ENCODE assay signal across 9 cellular contexts in the genomic region with DNA sequence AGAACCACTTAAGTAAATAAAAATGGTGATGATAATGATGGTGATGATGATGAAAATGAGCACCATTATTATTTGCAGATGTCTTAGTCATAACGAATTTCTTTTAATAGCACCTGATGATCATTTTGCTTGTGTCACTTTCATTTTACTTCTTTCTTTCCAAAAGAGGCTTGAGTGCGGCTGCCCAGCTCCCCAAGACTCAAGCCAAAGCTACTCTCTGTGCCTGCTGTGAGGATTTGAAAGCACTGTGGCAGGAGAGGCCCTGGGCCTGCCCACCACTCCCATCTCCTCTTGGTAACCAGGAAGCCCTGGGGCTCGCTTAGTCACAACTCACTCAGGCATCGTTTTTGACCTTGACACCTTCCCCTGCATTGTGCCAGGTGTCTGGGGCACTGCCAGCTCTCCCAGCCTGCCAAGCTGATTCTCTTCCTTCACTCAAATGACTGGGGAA. TPM values are rescaled to one million over a fixed set of nuclear protein-coding genes. Genes with fewer than 3 reads are reported as not detected.
DNase-seq lines count a peak whose midpoint lies in the region; ATAC-seq, FAIRE-seq and TF ChIP-seq lines count a peak whose summit lies in the region.
"Had no signal": no experiment of that assay in that cellular context is flagged by ENCODE, and none has a peak within 500 bp of the region (broad histone marks: within the 10 kb centered on the region; RNA-seq: fewer than 3 reads in every experiment).

No MANE protein-coding gene starts in this region.

- H3K4me2 ChIP-seq in GM12878 (ENCODE audit: control insufficient read depth, insufficient read depth), result peak overlapping the region; percentile 69

- WGBS in GM12878 (ENCODE audit: insufficient coverage, insufficient replicate concordance, low lambda C conversion rate, missing lambda C conversion rate), result 0% methylated on average over 4 of the region's 4 CpGs

- H3K4me3 ChIP-seq in GM12878, result no peak overlapping the region

- no peaks in the 10 kb centered on the region for H3K9me3 Mint-ChIP-seq in nephron

- no peaks in the 10 kb centered on the region for H3K27me3 Mint-ChIP-seq in nephron (ENCODE audit: low read depth)

- peak; percentile 62 for FAIRE-seq in GM18507 (lab: Jason Lieb, UNC)
- FAIRE-seq in GM12878 (lab: Jason Lieb, UNC), result peak; percentile 47

- no peaks in the 10 kb centered on the region for H4K20me1 ChIP-seq in GM12878 (ENCODE audit: control insufficient read depth, insufficient read depth)

- POLR2A ChIA-PET in GM12878 (lab: Charles Lee), result interaction anchor here (1.3 kb wide), 1 partner anchor 43 kb away, joined by 3 read pairs; no protein-coding TSS in a partner anchor

- SMC1A ChIA-PET in GM12878 (lab: Charles Lee; ENCODE audit: uncharacterized antibody, unreplicated experiment), result interaction anchor here (1.1 kb wide), 1 partner anchor 20 kb away, joined by 3 read pairs; no protein-coding TSS in a partner anchor

- DNase-seq in GM18507 (ENCODE audit: extremely low spot score, insufficient read length, low read depth) (no peak), NCI-H1092 (lab: John Stamatoyannopoulos, UW) (peak; percentile 54), GM12878 (ENCODE audit: low read depth, low spot score) (peak; percentile 28), NOMO-1 treated with dmso at 0.1 percent for 144 hours (lab: John Stamatoyannopoulos, UW; ENCODE audit: unreplicated experiment) (no peak), SK-N-DZ (ENCODE audit: low spot score) (no peak)
- DNase-seq: activated CD4-positive, alpha-beta T cell treated with anti-CD3 and anti-CD28 coated beads, Interleukin-2, amount 50 U/mL, for 4 hours had no signal

- H2AFZ ChIP-seq in GM12878 (ENCODE audit: control insufficient read depth, low read depth, low read length), result peak overlapping the region; percentile 56

- H3K27me3 ChIP-seq in GM12878 (replicated peaks in 1 of 2; ENCODE audit: control insufficient read depth in 2 of 2, insufficient read depth in 2 of 2, low read length in 1 of 2), result no peaks in the 10 kb centered on the region

- no peaks in the 10 kb centered on the region for H3K36me3 ChIP-seq in GM12878 (ENCODE audit: control insufficient read depth in 2 of 2, insufficient read depth in 2 of 2, low read length in 1 of 2)

- in situ Hi-C loops in GM12878 (cut with MboI), result loop anchor here (10.0 kb wide), 1 partner anchor 975 kb away; no protein-coding TSS in a partner anchor

- no peaks in the 10 kb centered on the region for H3K36me3 Mint-ChIP-seq in nephron (ENCODE audit: low read depth)

- no peaks in the 10 kb centered on the region for H3K79me2 ChIP-seq in GM12878 (ENCODE audit: control insufficient read depth, insufficient read depth, low read length)

- H3K4me1 Mint-ChIP-seq in nephron, result peaks cover 64% of the 10 kb centered on the region

- TF ChIP-seq EP300 in GM12878 (IDR thresholded peaks at IDR 0.05; ENCODE audit: borderline replicate concordance in 1 of 2, control insufficient read depth in 1 of 2, low read depth in 2 of 2, low read length in 2 of 2), result no peak

- peak overlapping the region; percentile 27 to 94 (median 58) for H3K27ac Mint-ChIP-seq in nephron

- no TSS peak for BruUV-seq in GM12878 (replicated peaks; lab: Mats Ljungman, UMichigan)

- peak overlapping the region; percentile 34 for H3K27ac ChIP-seq in GM12878 (ENCODE audit: control insufficient read depth, insufficient read depth)

- no peaks in the 10 kb centered on the region for H3K9me3 ChIP-seq in GM12878 (replicated peaks; ENCODE audit: control insufficient read depth, insufficient read depth, low read length)

- CTCF ChIA-PET in GM12878 (lab: Yijun Ruan, JAX), result interaction anchor here (1.1 to 1.3 kb wide), 2 partner anchors 20 to 23 kb away, joined by 3 to 5 read pairs; no protein-coding TSS in a partner anchor

- peaks cover 13% of the 10 kb centered on the region for H3K4me1 ChIP-seq in GM12878 (ENCODE audit: control insufficient read depth, insufficient read depth, low read length)

- intact Hi-C loops in GM12878 (cut with micrococcal nuclease; ENCODE audit: unreplicated experiment), result no loop called here

- ATAC-seq in GM12878 (peak; percentile 94), GM19395 (IDR thresholded peaks at IDR 0.05; ENCODE audit: unreplicated experiment) (no peak), HG02981 (IDR thresholded peaks at IDR 0.05; ENCODE audit: unreplicated experiment) (no peak)

- H3K4me3 Mint-ChIP-seq in nephron, result no peak overlapping the region

- RAD21 ChIA-PET in GM12878 (lab: Charles Lee; ENCODE audit: unreplicated experiment), result interaction anchor here (1.7 to 2.2 kb wide), 2 partner anchors 21 to 123 kb away, joined by 6 to 7 read pairs; no protein-coding TSS in a partner anchor

- TF ChIP-seq RAD21 in GM12878 (IDR thresholded peaks at IDR 0.05; ENCODE audit: insufficient read depth, low read depth, low read length), result no peak

- no peak overlapping the region; the same call in 1 of the 2 replicates for H3K9ac ChIP-seq in GM12878 (ENCODE audit: control insufficient read depth, insufficient read depth, low read length)

- TF ChIP-seq CTCF in GM12878 (IDR thresholded peaks at IDR 0.05 in 2 of 3, conservative IDR thresholded peaks at IDR 0.05 in 1 of 3; ENCODE audit: control insufficient read depth in 2 of 3, extremely low read depth in 1 of 3, insufficient read depth in 1 of 3, low read depth in 3 of 3, low read length in 3 of 3) (no peak), nephron (IDR thresholded peaks at IDR 0.05; ENCODE audit: unreplicated experiment in 3 of 3) (no peak)

- TF ChIP-seq POLR2A in GM12878 (IDR thresholded peaks at IDR 0.05; ENCODE audit: low read depth, low read length), result no peak

TF ChIP-seq in GM12878, 131 proteins besides CTCF, POLR2A, EP300 and RAD21 (continues in another document):
- TF ChIP-seq RCOR1 (conservative IDR thresholded peaks at IDR 0.05; ENCODE audit: low read depth, low read length) (no peak), DPF2 (IDR thresholded peaks at IDR 0.05) (0 out of 2 replicates have a peak, but pooled peaks have one; percentile 30), YY1 (IDR thresholded peaks at IDR 0.05; ENCODE audit: low read depth, low read length) (0 out of 2 replicates have a peak, but pooled peaks have one; percentile 8), JUNB (IDR thresholded peaks at IDR 0.05) (peak; percentile 73), CHD4 (IDR thresholded peaks at IDR 0.05) (no peak), MTA2 (IDR thresholded peaks at IDR 0.05; ENCODE audit: low read depth) (peak; percentile 56; the same call in 1 of the 2 replicates), IKZF1 (conservative IDR thresholded peaks at IDR 0.05) (peak; percentile 30), WRNIP1 (IDR thresholded peaks at IDR 0.05; ENCODE audit: borderline replicate concordance, low read depth, low read length) (no peak), IRF4 (IDR thresholded peaks at IDR 0.05; ENCODE audit: low read depth, low read length) (peak; percentile 43; the same call in 1 of the 2 replicates), MEF2A (IDR thresholded peaks at IDR 0.05; ENCODE audit: insufficient read depth, low read depth, low read length) (peak; percentile 68; the same call in 1 of the 2 replicates), RAD51 (IDR thresholded peaks at IDR 0.05) (no peak)
- TF ChIP-seq, protein P1, sequence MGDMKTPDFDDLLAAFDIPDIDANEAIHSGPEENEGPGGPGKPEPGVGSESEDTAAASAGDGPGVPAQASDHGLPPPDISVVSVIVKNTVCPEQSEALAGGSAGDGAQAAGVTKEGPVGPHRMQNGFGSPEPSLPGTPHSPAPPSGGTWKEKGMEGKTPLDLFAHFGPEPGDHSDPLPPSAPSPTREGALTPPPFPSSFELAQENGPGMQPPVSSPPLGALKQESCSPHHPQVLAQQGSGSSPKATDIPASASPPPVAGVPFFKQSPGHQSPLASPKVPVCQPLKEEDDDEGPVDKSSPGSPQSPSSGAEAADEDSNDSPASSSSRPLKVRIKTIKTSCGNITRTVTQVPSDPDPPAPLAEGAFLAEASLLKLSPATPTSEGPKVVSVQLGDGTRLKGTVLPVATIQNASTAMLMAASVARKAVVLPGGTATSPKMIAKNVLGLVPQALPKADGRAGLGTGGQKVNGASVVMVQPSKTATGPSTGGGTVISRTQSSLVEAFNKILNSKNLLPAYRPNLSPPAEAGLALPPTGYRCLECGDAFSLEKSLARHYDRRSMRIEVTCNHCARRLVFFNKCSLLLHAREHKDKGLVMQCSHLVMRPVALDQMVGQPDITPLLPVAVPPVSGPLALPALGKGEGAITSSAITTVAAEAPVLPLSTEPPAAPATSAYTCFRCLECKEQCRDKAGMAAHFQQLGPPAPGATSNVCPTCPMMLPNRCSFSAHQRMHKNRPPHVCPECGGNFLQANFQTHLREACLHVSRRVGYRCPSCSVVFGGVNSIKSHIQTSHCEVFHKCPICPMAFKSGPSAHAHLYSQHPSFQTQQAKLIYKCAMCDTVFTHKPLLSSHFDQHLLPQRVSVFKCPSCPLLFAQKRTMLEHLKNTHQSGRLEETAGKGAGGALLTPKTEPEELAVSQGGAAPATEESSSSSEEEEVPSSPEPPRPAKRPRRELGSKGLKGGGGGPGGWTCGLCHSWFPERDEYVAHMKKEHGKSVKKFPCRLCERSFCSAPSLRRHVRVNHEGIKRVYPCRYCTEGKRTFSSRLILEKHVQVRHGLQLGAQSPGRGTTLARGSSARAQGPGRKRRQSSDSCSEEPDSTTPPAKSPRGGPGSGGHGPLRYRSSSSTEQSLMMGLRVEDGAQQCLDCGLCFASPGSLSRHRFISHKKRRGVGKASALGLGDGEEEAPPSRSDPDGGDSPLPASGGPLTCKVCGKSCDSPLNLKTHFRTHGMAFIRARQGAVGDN (IDR thresholded peaks at IDR 0.05), result peak; percentile 33; the same call in 1 of the 2 replicates

RNA-seq across cellular contexts. Expression of a gene that starts 41.2 kb away (rescaled TPM):
- 278 and 283 TPM in 2 replicates for total RNA-seq in GM12878 (2013; cell fraction: nucleolus; rRNA removed)
- total RNA-seq in GM12878 (2014; rRNA removed), result 5,309 and 5,362 TPM in 2 replicates
- 6,854 and 6,909 TPM in 2 replicates for total RNA-seq in GM12878 (2014; rRNA removed; fragmentation: Illumina TruSeq; extraction: Trizol)
- 4,280 and 4,544 TPM in 2 replicates for total RNA-seq in GM12878 (2021)
- 2,141 TPM for polyA plus RNA-seq in GM12878 (2011; ENCODE audit: low read depth)
- 3,166 and 4,373 TPM in 2 replicates for polyA plus RNA-seq in GM12878 (2011; rRNA removed)
- polyA plus RNA-seq in GM12878 (2011; cell fraction: cytosol; rRNA removed), result 2,379 and 2,532 TPM in 2 replicates
- 721 and 1,775 TPM in 2 replicates for polyA plus RNA-seq in GM12878 (2011; cell fraction: nucleus; rRNA removed)
- 10,399 and 10,670 TPM in 2 replicates for polyA plus RNA-seq in GM12878 (2012)
- polyA plus RNA-seq in GM12878 (2014; fragmentation: Illumina TruSeq; extraction: Trizol), result 6,507 and 6,854 TPM in 2 replicates
- polyA plus RNA-seq in GM12878 (2014; fragmentation: Nextera tagmentation; extraction: Ambion mirVana), result 1,000 to 10,000 TPM; 4,917 to 6,297 TPM
- 5,304 and 6,998 TPM in 2 replicates for polyA plus RNA-seq in GM12878 (2014; rRNA removed)
- 1,000 to 10,000 TPM; 2,847 to 3,044 TPM for polyA plus RNA-seq in GM12878 (2016; fragmentation: Nextera tagmentation; extraction: Ambion mirVana)
- 670 and 1,130 TPM in 2 replicates for polyA minus RNA-seq in GM12878 (2011; rRNA and poly(A)+ RNA removed)
- polyA minus RNA-seq in GM12878 (2011; cell fraction: cytosol; rRNA and poly(A)+ RNA removed), result 813 and 892 TPM in 2 replicates
- polyA minus RNA-seq in GM12878 (2011; cell fraction: nucleus; rRNA and poly(A)+ RNA removed), result 231 and 314 TPM in 2 replicates
- polyA plus RNA-seq in SK-N-DZ (2014; cell fraction: cytosol; rRNA removed), result 1,479 and 2,334 TPM in 2 replicates
- 1,480 and 2,118 TPM in 2 replicates for polyA plus RNA-seq in SK-N-DZ (2014; cell fraction: nucleus; rRNA removed)

Comparison
In these comparisons a context has a peak if more than half of its experiments do, and no peak if none do; other contexts are left out.
1. DNase-seq: peak in NCI-H1092 (single experiment) and GM12878 (single experiment); none in GM18507 (single experiment), NOMO-1 treated with dmso at 0.1 percent for 144 hours (single experiment) and SK-N-DZ (single experiment).